Comparison of ENCODE assay signal across 11 cellular contexts in the genomic region with DNA sequence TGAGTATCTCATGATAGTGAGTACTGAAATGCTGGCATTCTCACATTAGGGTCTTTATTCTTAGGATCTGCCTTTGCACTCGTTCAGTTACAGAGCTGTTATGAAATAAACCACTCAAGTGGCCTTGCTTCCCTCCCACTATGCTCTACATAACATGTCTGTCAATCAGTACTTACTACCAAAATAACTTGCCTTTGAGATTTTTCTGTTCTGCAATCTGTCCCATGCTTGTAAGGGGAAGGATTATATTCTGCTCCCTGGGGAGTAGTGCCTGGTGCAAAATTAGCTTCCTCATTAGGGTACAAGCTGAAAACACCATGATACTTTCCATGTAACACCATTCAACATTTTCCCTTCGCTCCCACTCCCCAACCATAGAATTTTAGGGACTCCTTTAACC. TPM values are rescaled to one million over a fixed set of nuclear protein-coding genes. Genes with fewer than 3 reads are reported as not detected.
DNase-seq lines count a peak whose midpoint lies in the region; ATAC-seq and TF ChIP-seq lines count a peak whose summit lies in the region.
"Had no signal": no experiment of that assay in that cellular context is flagged by ENCODE, and none has a peak within 500 bp of the region (broad histone marks: within the 10 kb centered on the region; RNA-seq: fewer than 3 reads in every experiment).

No MANE protein-coding gene starts in this region.

- intact Hi-C loops in activated T-helper 1 cell treated with anti-CD3 and anti-CD28 coated beads, Interleukin-12 subunit alpha, Interleukin-12 subunit beta, Interleukin-2, Interleukin-4 antibody, amounts not matched to agents 30 ng/mL and 10 ng/mL and 1 ng/mL, durations not matched to agents 14 hours and 24 hours and 36 hours (cut with micrococcal nuclease): no loop called here
- intact Hi-C loops in posterior vena cava (cut with DNase I): no loop called here

- peak; percentile 65 for DNase-seq in GM06990 (ENCODE audit: extremely low read depth, insufficient read length)
- DNase-seq in KBM-7: peak; percentile 73
- peak; percentile 60 for DNase-seq in germinal center (ENCODE audit: low spot score)
- no peak for DNase-seq in activated T-helper 1 cell treated with anti-CD3 and anti-CD28 coated beads, Interleukin-12 subunit alpha, Interleukin-12 subunit beta, Interleukin-2, Interleukin-4 antibody, amounts not matched to agents 30 ng/mL and 10 ng/mL and 1 ng/mL, durations not matched to agents 14 hours and 24 hours and 36 hours (ENCODE audit: low spot score)
- no peak for DNase-seq in NCI-H446 treated with DMSO at 0.1 percent for 48 hours (lab: John Stamatoyannopoulos, UW)
- DNase-seq in posterior vena cava (ENCODE audit: low spot score): no peak
- no peak for DNase-seq in cortex of kidney (lab: John Stamatoyannopoulos, UW)
- DNase-seq: activated CD4-positive, CD25-positive, alpha-beta regulatory T cell treated with anti-CD3 and anti-CD28 coated beads, Interleukin-2, amount 50 U/mL, for 72 hours; NCI-H1417 had no signal

- TF ChIP-seq CTCF in GM06990 (IDR thresholded peaks at IDR 0.05; ENCODE audit: insufficient read depth, low read length, poor library complexity, severe bottlenecking): no peak

- no peak overlapping the region for H3K27ac Mint-ChIP-seq in activated T-helper 1 cell treated with anti-CD3 and anti-CD28 coated beads, Interleukin-12 subunit alpha, Interleukin-12 subunit beta, Interleukin-2, Interleukin-4 antibody, amounts not matched to agents 30 ng/mL and 10 ng/mL and 1 ng/mL, durations not matched to agents 14 hours and 24 hours and 36 hours

- H3K27me3 Mint-ChIP-seq in activated T-helper 1 cell treated with anti-CD3 and anti-CD28 coated beads, Interleukin-12 subunit alpha, Interleukin-12 subunit beta, Interleukin-2, Interleukin-4 antibody, amounts not matched to agents 30 ng/mL and 10 ng/mL and 1 ng/mL, durations not matched to agents 14 hours and 24 hours and 36 hours (ENCODE audit: insufficient read depth): no peaks in the 10 kb centered on the region

- no peaks in the 10 kb centered on the region for H3K9me3 Mint-ChIP-seq in activated T-helper 1 cell treated with anti-CD3 and anti-CD28 coated beads, Interleukin-12 subunit alpha, Interleukin-12 subunit beta, Interleukin-2, Interleukin-4 antibody, amounts not matched to agents 30 ng/mL and 10 ng/mL and 1 ng/mL, durations not matched to agents 14 hours and 24 hours and 36 hours

- no peak overlapping the region for H3K4me3 ChIP-seq in GM06990 (replicated peaks; ENCODE audit: low read depth, low read length)

- in situ Hi-C loops in KBM-7 (cut with MboI; ENCODE audit: low pct_unique_long_range_greater_than_20kb, low sequenced_read_pairs): no loop called here

- H3K4me1 Mint-ChIP-seq in activated T-helper 1 cell treated with anti-CD3 and anti-CD28 coated beads, Interleukin-12 subunit alpha, Interleukin-12 subunit beta, Interleukin-2, Interleukin-4 antibody, amounts not matched to agents 30 ng/mL and 10 ng/mL and 1 ng/mL, durations not matched to agents 14 hours and 24 hours and 36 hours (ENCODE audit: low read depth): peaks cover 31% of the 10 kb centered on the region

- H3K36me3 ChIP-seq in GM06990 (ENCODE audit: control insufficient read depth, insufficient read depth, low read length): no peaks in the 10 kb centered on the region

- no peaks in the 10 kb centered on the region for H3K27me3 ChIP-seq in GM06990 (replicated peaks; ENCODE audit: control insufficient read depth, insufficient read depth, low read length)

- peak; percentile 68 for ATAC-seq in GM19452 (IDR thresholded peaks at IDR 0.05; ENCODE audit: unreplicated experiment)
- ATAC-seq: left lobe of liver had no signal

- H3K36me3 Mint-ChIP-seq in activated T-helper 1 cell treated with anti-CD3 and anti-CD28 coated beads, Interleukin-12 subunit alpha, Interleukin-12 subunit beta, Interleukin-2, Interleukin-4 antibody, amounts not matched to agents 30 ng/mL and 10 ng/mL and 1 ng/mL, durations not matched to agents 14 hours and 24 hours and 36 hours (ENCODE audit: low read depth): peaks cover 3% of the 10 kb centered on the region

- no peak overlapping the region for H3K4me3 Mint-ChIP-seq in activated T-helper 1 cell treated with anti-CD3 and anti-CD28 coated beads, Interleukin-12 subunit alpha, Interleukin-12 subunit beta, Interleukin-2, Interleukin-4 antibody, amounts not matched to agents 30 ng/mL and 10 ng/mL and 1 ng/mL, durations not matched to agents 14 hours and 24 hours and 36 hours

RNA-seq across cellular contexts. Expression of a gene that starts 1.9 kb away (rescaled TPM):
- total RNA-seq in activated T-helper 1 cell treated with anti-CD3 and anti-CD28 coated beads, Interleukin-12 subunit alpha, Interleukin-12 subunit beta, Interleukin-2, Interleukin-4 antibody, amounts not matched to agents 30 ng/mL and 10 ng/mL and 1 ng/mL, durations not matched to agents 14 hours and 24 hours and 36 hours: 30.5 and 31.3 TPM in 2 replicates
- total RNA-seq in posterior vena cava: 1 to 10 TPM; 2.0 to 4.1 TPM

RNA-seq across cellular contexts. Expression of a gene that starts 5.4 kb away (rescaled TPM):
- 0.08 and 0.20 TPM in 2 replicates for total RNA-seq in activated T-helper 1 cell treated with anti-CD3 and anti-CD28 coated beads, Interleukin-12 subunit alpha, Interleukin-12 subunit beta, Interleukin-2, Interleukin-4 antibody, amounts not matched to agents 30 ng/mL and 10 ng/mL and 1 ng/mL, durations not matched to agents 14 hours and 24 hours and 36 hours
- total RNA-seq in posterior vena cava: not detected
- total RNA-seq: left lobe of liver had no signal

Comparison
In these comparisons a context has a peak if more than half of its experiments do, and no peak if none do; other contexts are left out.
1. DNase-seq: peak in GM06990 (single experiment), KBM-7 (single experiment) and germinal center (single experiment); none in activated T-helper 1 cell treated with anti-CD3 and anti-CD28 coated beads, Interleukin-12 subunit alpha, Interleukin-12 subunit beta, Interleukin-2, Interleukin-4 antibody, amounts not matched to agents 30 ng/mL and 10 ng/mL and 1 ng/mL, durations not matched to agents 14 hours and 24 hours and 36 hours (single experiment), NCI-H446 treated with DMSO at 0.1 percent for 48 hours (single experiment), posterior vena cava (single experiment) and cortex of kidney (single experiment).